9 cellular contexts compared by ENCODE assay signal in the genomic region with DNA sequence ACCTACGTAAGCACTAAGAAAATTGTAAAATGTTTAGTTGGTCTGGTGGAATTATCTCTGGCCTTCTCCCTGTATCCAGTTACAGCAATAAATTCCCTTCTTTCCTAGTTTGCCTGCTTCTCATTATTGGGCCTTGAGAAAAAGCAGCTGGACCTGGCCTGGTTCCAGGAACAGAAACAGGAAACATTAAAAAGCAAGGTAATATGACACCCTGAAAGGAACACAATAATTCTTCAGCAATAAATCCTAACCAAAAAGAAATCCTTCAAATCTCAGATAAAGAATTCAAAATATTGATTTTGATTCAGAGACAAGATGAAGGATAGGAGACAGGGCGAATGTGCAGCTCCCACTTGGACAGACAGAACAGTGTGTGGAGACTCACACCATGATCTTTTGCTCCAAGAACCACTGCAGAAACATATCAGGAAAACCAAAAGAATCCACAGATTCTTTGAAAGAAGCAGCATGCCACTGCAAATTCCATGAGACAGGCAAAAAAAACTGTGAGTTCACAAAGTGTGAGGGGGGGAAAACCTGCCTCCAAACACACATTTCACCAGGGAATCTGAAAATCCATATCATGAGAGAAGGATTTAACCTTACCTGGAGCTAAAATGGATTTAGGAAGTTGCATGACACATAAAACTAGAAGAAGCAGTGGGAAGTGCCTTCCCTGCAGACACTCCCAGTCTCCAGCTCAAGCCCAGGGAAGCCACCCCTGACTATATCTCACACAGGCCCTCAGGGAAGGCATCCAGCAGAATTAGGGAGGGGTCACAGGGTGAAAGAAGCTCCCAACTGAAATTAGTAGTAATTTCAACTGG. TPM values are rescaled to one million over a fixed set of nuclear protein-coding genes. Genes with fewer than 3 reads are reported as not detected.
A peak's percentile ranks its signal among the peaks of the same experiment; 100 is the strongest.
DNase-seq lines count a peak whose midpoint lies in the region; ATAC-seq and TF ChIP-seq lines count a peak whose summit lies in the region.
"Had no signal": no experiment of that assay in that cellular context is flagged by ENCODE, and none has a peak within 500 bp of the region (broad histone marks: within the 10 kb centered on the region; RNA-seq: fewer than 3 reads in every experiment).

No MANE protein-coding gene starts in this region.

- POLR2A ChIA-PET in Caco-2 (lab: Charles Lee), result no interaction called here

- 0 out of 2 replicates have a peak, but pooled peaks cover 9% of the 10 kb centered on the region for H3K9me3 ChIP-seq in Caco-2

- H3K36me3 ChIP-seq in Caco-2 (ENCODE audit: control insufficient read depth, insufficient read depth, low read length), result no peaks in the 10 kb centered on the region

- no peak overlapping the region for H3K27ac Mint-ChIP-seq in Caco-2 (ENCODE audit: unreplicated experiment)

- TF ChIP-seq CTCF in astrocyte of the cerebellum (IDR thresholded peaks at IDR 0.05; ENCODE audit: low read depth, low read length, missing control alignments) (no peak), Caco-2 (IDR thresholded peaks at IDR 0.05; ENCODE audit: insufficient read depth in 1 of 2, low read depth in 1 of 2, low read length in 1 of 2, severe bottlenecking in 1 of 2, unreplicated experiment in 1 of 2) (no peak)

- H3K4me1 ChIP-seq in Caco-2, result no peaks in the 10 kb centered on the region

- CTCF ChIA-PET in Caco-2 (lab: Charles Lee), result no interaction called here

- peaks cover 3% of the 10 kb centered on the region for H3K27me3 Mint-ChIP-seq in Caco-2 (ENCODE audit: insufficient read depth, unreplicated experiment)

- H3K4me3 Mint-ChIP-seq in Caco-2 (ENCODE audit: unreplicated experiment), result no peak overlapping the region

- H3K27me3 ChIP-seq in Caco-2 (replicated peaks; ENCODE audit: control insufficient read depth, insufficient read depth, low read length), result peaks cover 1% of the 10 kb centered on the region; the same call in 1 of the 2 replicates

- H3K4me1 Mint-ChIP-seq in Caco-2 (ENCODE audit: low read depth, unreplicated experiment), result no peaks in the 10 kb centered on the region

- ATAC-seq in GM21367 (IDR thresholded peaks at IDR 0.05; ENCODE audit: unreplicated experiment) (no peak), Right ventricle myocardium inferior (no peak), GM19397 (IDR thresholded peaks at IDR 0.05; ENCODE audit: unreplicated experiment) (no peak)

- BruUV-seq in Caco-2 (replicated peaks; lab: Mats Ljungman, UMichigan), result no TSS peak

- peak; percentile 36 for DNase-seq in DMS 273 treated with DMSO at 0.1 percent for 48 hours (lab: John Stamatoyannopoulos, UW)
- DNase-seq in NCI-H146 (lab: John Stamatoyannopoulos, UW), result peak; percentile 87
- peak; percentile 34 for DNase-seq in astrocyte of the cerebellum (ENCODE audit: low read depth)
- DNase-seq in myocyte (ENCODE audit: low read depth), result peak; percentile 69
- no peak for DNase-seq in Right ventricle myocardium inferior (ENCODE audit: missing footprints)
- DNase-seq in Caco-2, result no peak

- H3K9me3 Mint-ChIP-seq in Caco-2 (ENCODE audit: unreplicated experiment), result peaks cover 10% of the 10 kb centered on the region

- H3K4me3 ChIP-seq in astrocyte of the cerebellum (ENCODE audit: low read depth, low read length), result no peak overlapping the region
- H3K4me3 ChIP-seq in Caco-2 (ENCODE audit: low read depth, low read length), result no peak overlapping the region

- in situ Hi-C loops in astrocyte of the cerebellum (cut with HindIII; ENCODE audit: low sequenced_read_pairs), result no loop called here

- intact Hi-C loops in Right ventricle myocardium inferior (cut with DNase I), result no loop called here
- intact Hi-C loops in Caco-2 (cut with micrococcal nuclease; ENCODE audit: unreplicated experiment), result no loop called here

- H3K36me3 Mint-ChIP-seq in Caco-2 (ENCODE audit: insufficient read depth, unreplicated experiment), result no peaks in the 10 kb centered on the region

RNA-seq across cellular contexts. Expression of a gene that starts 28.9 kb away (rescaled TPM):
- total RNA-seq in myocyte, result not detected in 2 replicates
- polyA plus RNA-seq in myocyte (2012), result not detected
- 1.2 TPM for total RNA-seq in Right ventricle myocardium inferior
- not detected in 2 replicates for total RNA-seq in Caco-2 (2022)
- total RNA-seq: T-helper 1 cell treated with Interleukin-12 subunit alpha and Interleukin-12 subunit beta and Interleukin-4 antibody, amounts not matched to agents 30 ng/mL and 1 ng/mL, for 36 hours had no signal

RNA-seq across cellular contexts. Expression of a gene that starts 29.4 kb away (rescaled TPM):
- total RNA-seq in myocyte (not detected in 2 replicates), Right ventricle myocardium inferior (not detected), Caco-2 (2022) (not detected in 2 replicates)
- not detected for polyA plus RNA-seq in myocyte (2012)
- total RNA-seq: T-helper 1 cell treated with Interleukin-12 subunit alpha and Interleukin-12 subunit beta and Interleukin-4 antibody, amounts not matched to agents 30 ng/mL and 1 ng/mL, for 36 hours had no signal

RNA-seq across cellular contexts. Expression of a gene that starts 56.6 kb away (rescaled TPM):
- total RNA-seq in myocyte (not detected in 2 replicates), Right ventricle myocardium inferior (0.11 TPM), Caco-2 (2022) (not detected in 2 replicates)
- polyA plus RNA-seq in myocyte (2012), result not detected

Comparison
In these comparisons a context has a peak if more than half of its experiments do, and no peak if none do; other contexts are left out.
1. DNase-seq: peak in DMS 273 treated with DMSO at 0.1 percent for 48 hours (single experiment), NCI-H146 (single experiment), astrocyte of the cerebellum (single experiment) and myocyte (single experiment); none in Right ventricle myocardium inferior (single experiment) and Caco-2 (0 of 2).